In genomic region chr10:123897146-123897545, GRCh38 we compare ENCODE assay signal across 15 cellular contexts.
DNase-seq lines count a peak whose midpoint lies in the region; ATAC-seq and TF ChIP-seq lines count a peak whose summit lies in the region.
"Had no signal": no experiment of that assay in that cellular context is flagged by ENCODE, and none has a peak within 500 bp of the region (broad histone marks: within the 10 kb centered on the region; RNA-seq: fewer than 3 reads in every experiment).

No MANE protein-coding gene starts in this region.

- no peaks in the 10 kb centered on the region for H3K79me2 ChIP-seq in SU-DHL-6 (ENCODE audit: insufficient read depth, low read length)

- no peaks in the 10 kb centered on the region for H4K20me1 ChIP-seq in SU-DHL-6 (ENCODE audit: low read depth, low read length)

- no peak overlapping the region for H3K4me3 ChIP-seq in AG10803 (ENCODE audit: low read length)
- no peak overlapping the region for H3K4me3 ChIP-seq in SU-DHL-6 (ENCODE audit: insufficient read depth, low read length, poor library complexity, severe bottlenecking)
- H3K4me3 ChIP-seq: body of pancreas had no signal

- no peaks in the 10 kb centered on the region for H3K36me3 ChIP-seq in SU-DHL-6 (ENCODE audit: low read length)
- H3K36me3 ChIP-seq: neutrophil had no signal

- H3K9me2 ChIP-seq in SU-DHL-6 (replicated peaks; ENCODE audit: insufficient read depth, low read length) = no peaks in the 10 kb centered on the region

- H2AFZ ChIP-seq in SU-DHL-6 (ENCODE audit: low read depth, low read length, severe bottlenecking) = no peak overlapping the region

- TF ChIP-seq CTCF in AG10803 (conservative IDR thresholded peaks at IDR 0.05; ENCODE audit: low read length) = peak; percentile 22; the same call in 1 of the 2 replicates
- TF ChIP-seq CTCF in GM13977 (IDR thresholded peaks at IDR 0.05; ENCODE audit: extremely low read depth, insufficient read depth, missing control alignments) = peak; percentile 31
- peak; percentile 16 for TF ChIP-seq CTCF in SU-DHL-6 (IDR thresholded peaks at IDR 0.05; ENCODE audit: insufficient read depth, low read length, poor library complexity, severe bottlenecking)
- TF ChIP-seq CTCF in GM13976 (IDR thresholded peaks at IDR 0.05; ENCODE audit: borderline replicate concordance, control extremely low read depth, extremely low read depth, insufficient read depth, missing control alignments) = no peak

- no peaks in the 10 kb centered on the region for H3K27me3 ChIP-seq in SU-DHL-6 (ENCODE audit: low read length)
- H3K27me3 ChIP-seq: body of pancreas had no signal

- H3F3A ChIP-seq in SU-DHL-6 (ENCODE audit: insufficient read depth) = no peaks in the 10 kb centered on the region

- no peak overlapping the region for H3K27ac ChIP-seq in SU-DHL-6 (ENCODE audit: low read depth, low read length)
- H3K27ac ChIP-seq: body of pancreas, neutrophil had no signal

- no peaks in the 10 kb centered on the region for H3K9me3 ChIP-seq in SU-DHL-6 (ENCODE audit: insufficient read depth, low read length)
- H3K9me3 ChIP-seq: body of pancreas, neutrophil had no signal

- no peak overlapping the region for H3K4me2 ChIP-seq in SU-DHL-6 (ENCODE audit: low read depth, low read length, poor library complexity, severe bottlenecking)

- no peak for DNase-seq in AG10803 (ENCODE audit: low read depth)
- DNase-seq in GM13977 (ENCODE audit: low spot score) = no peak
- peak; percentile 41 for DNase-seq in iPS-NIHi7 (ENCODE audit: extremely low spot score)
- DNase-seq in effector CD4-positive, alpha-beta T cell = no peak
- no peak for DNase-seq in GM19238 (ENCODE audit: insufficient read length, low spot score)
- no peak for DNase-seq in GM13976 (ENCODE audit: low spot score)
- DNase-seq: activated B cell treated with CpG ODN at 0.5 μM for 24 hours; activated naive CD4-positive, alpha-beta T cell treated with anti-CD3 and anti-CD28 coated beads, Interleukin-2, amount 10 ng/mL, durations not matched to agents 7 days and 5 days; body of pancreas; immature natural killer cell; mesenchymal stem cell; stimulated activated naive CD8-positive, alpha-beta T cell treated with anti-CD3 and anti-CD28 coated beads, Interleukin-15, amount 100 ng/mL, for 72 hours had no signal

- H3K9ac ChIP-seq in SU-DHL-6 (ENCODE audit: low read length) = no peak overlapping the region

- in situ Hi-C loops in GM13977 (cut with MboI; ENCODE audit: low pct_unique_long_range_greater_than_20kb, low sequenced_read_pairs, unreplicated experiment) = no loop called here
- in situ Hi-C loops in GM13976 (cut with MboI; ENCODE audit: low sequenced_read_pairs, unreplicated experiment) = no loop called here

- ATAC-seq in GM18858 (IDR thresholded peaks at IDR 0.05; ENCODE audit: unreplicated experiment) = no peak
- ATAC-seq: body of pancreas; stimulated activated naive CD8-positive, alpha-beta T cell treated with anti-CD3 and anti-CD28 coated beads, Interleukin-15, amount 100 ng/mL, for 72 hours had no signal
